Comparison of ENCODE assay signal across 8 cellular contexts in the genomic region with DNA sequence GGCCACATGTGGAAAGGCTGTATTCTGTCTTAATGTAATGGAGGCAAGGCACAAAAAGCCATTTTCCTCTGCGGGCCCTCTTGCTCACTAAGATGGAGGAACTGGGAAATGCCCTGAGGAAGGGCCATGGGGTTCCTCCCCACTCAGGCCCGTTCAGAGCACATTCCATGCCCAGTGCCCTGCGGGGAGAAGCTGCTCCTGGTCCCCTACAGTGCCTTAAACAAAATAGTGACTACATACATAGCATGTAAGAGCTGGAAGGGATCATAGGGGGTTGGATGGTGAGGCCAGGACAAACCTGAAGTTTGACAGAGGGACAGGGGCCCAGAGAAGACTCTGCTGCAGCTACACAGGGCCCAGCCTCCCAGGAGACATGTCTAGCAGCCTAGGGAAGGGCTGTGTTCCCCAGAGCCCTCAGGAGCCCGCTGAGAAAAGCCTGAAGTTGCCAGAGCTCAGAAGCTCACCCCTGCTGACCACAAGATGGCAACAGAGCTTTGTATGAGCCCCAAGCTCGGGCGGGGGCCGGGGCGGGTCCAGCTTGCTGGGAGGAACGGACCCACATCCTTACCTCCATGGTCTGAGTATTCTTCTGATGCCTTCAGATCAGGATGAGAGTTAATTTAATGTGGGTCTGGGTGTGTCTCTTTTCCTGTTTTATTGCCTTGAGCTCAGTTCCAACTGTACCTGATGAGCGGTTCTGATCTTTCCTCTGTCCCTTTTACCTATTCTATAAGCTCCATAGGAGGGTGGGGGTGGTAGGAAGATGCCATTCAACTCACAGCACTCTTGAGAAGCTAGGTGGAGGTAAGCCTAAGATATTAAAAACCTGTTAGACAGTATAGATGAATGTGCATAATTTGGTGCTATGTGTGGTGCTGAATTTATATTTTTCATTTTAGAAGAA.
A peak's percentile ranks its signal among the peaks of the same experiment; 100 is the strongest.
DNase-seq lines count a peak whose midpoint lies in the region; ATAC-seq and TF ChIP-seq lines count a peak whose summit lies in the region.

No MANE protein-coding gene starts in this region.

- no peak overlapping the region for H3K4me3 Mint-ChIP-seq in brain

- H3K27me3 ChIP-seq in DOHH2 (ENCODE audit: control insufficient read depth, low read length) (peaks cover 11% of the 10 kb centered on the region; the same call in 1 of the 2 replicates), left lung (peaks cover 0 to 12% of the 10 kb centered on the region in 2 donors), transverse colon (peaks cover 5% of the 10 kb centered on the region)

- H3K79me2 ChIP-seq in DOHH2 (ENCODE audit: control insufficient read depth, low read length), result no peaks in the 10 kb centered on the region

- in situ Hi-C loops in transverse colon (cut with MboI; ENCODE audit: low pct_ligation_motif_present in 1 of 4, low pct_unique_long_range_greater_than_20kb in 1 of 4, low sequenced_read_pairs in 3 of 4), result loop anchor here in 1 of 4 donors (25.0 kb wide), 1 partner anchor 1282 kb away; no protein-coding TSS in a partner anchor

- H3K4me1 ChIP-seq in DOHH2 (ENCODE audit: control insufficient read depth, low read length) (no peaks in the 10 kb centered on the region), left lung (no peaks in the 10 kb centered on the region), transverse colon (peaks cover 0 to 6% (median 2%) of the 10 kb centered on the region in 4 donors)

- no peaks in the 10 kb centered on the region for H3K36me3 Mint-ChIP-seq in brain

- peaks cover 0 to 3% (median 0%) of the 10 kb centered on the region in 5 experiments for H3K9me3 Mint-ChIP-seq in brain

- H3K4me1 Mint-ChIP-seq in brain, result peaks cover 18% of the 10 kb centered on the region

- DNase-seq in HT1080 (ENCODE audit: low read depth) (peak; percentile 57), RPMI7951 (ENCODE audit: low read depth) (peak; percentile 71), left lung (peak in 1 of 2 donors; percentile 78), transverse colon (peak; percentile 30)

- TF ChIP-seq POLR2A in transverse colon (IDR thresholded peaks at IDR 0.05), result no peak

- H3K9me3 ChIP-seq in DOHH2 (ENCODE audit: control insufficient read depth, insufficient read depth, low read length) (no peaks in the 10 kb centered on the region), left lung (no peaks in the 10 kb centered on the region), transverse colon (no peaks in the 10 kb centered on the region)

- H3K27ac ChIP-seq in DOHH2 (ENCODE audit: low read depth, low read length) (no peak overlapping the region), left lung (no peak overlapping the region), transverse colon (no peak overlapping the region)

- H4K20me1 ChIP-seq in DOHH2 (ENCODE audit: control insufficient read depth, insufficient read depth, low read depth, low read length), result no peaks in the 10 kb centered on the region

- TF ChIP-seq CTCF in DOHH2 (IDR thresholded peaks at IDR 0.05; ENCODE audit: low read depth, low read length, poor library complexity, severe bottlenecking), result peak; percentile 35
- TF ChIP-seq CTCF in brain (conservative IDR thresholded peaks at IDR 0.05), result peak; percentile 55 to 72
- peak in 1 of 2 donors; percentile 27 for TF ChIP-seq CTCF in left lung (IDR thresholded peaks at IDR 0.05)
- TF ChIP-seq CTCF in transverse colon (IDR thresholded peaks at IDR 0.05), result peak in 4 of 5 experiments; percentile 13 to 30 (median 22)

- 14 to 29% methylated on average over 1 to 10 of the region's 10 CpGs for WGBS in transverse colon (ENCODE audit: low coverage in 1 of 2), 2 donors

- H3K9me2 ChIP-seq in DOHH2 (replicated peaks; ENCODE audit: control insufficient read depth, low read length), result no peaks in the 10 kb centered on the region

- H3K27me3 Mint-ChIP-seq in brain, result peaks cover 16% of the 10 kb centered on the region

- H3F3A ChIP-seq in DOHH2 (ENCODE audit: control insufficient read depth, insufficient read depth), result no peaks in the 10 kb centered on the region

- no peaks in the 10 kb centered on the region for H3K36me3 ChIP-seq in DOHH2 (ENCODE audit: control insufficient read depth, low read length)
- H3K36me3 ChIP-seq in left lung, result no peaks in the 10 kb centered on the region
- H3K36me3 ChIP-seq in transverse colon, result no peaks in the 10 kb centered on the region

- H3K4me3 ChIP-seq in DOHH2 (ENCODE audit: low read length) (no peak overlapping the region), left lung (no peak overlapping the region), transverse colon (no peak overlapping the region)

- intact Hi-C loops in left lung (cut with DNase I), result loop anchor here in 1 of 2 donors (10.0 kb wide), 1 partner anchor 1294 kb away; no protein-coding TSS in a partner anchor
- intact Hi-C loops in transverse colon (cut with DNase I; ENCODE audit: low total_unique reads), result no loop called here

- H3K4me2 ChIP-seq in DOHH2 (ENCODE audit: low read length), result no peak overlapping the region

- ATAC-seq in left lung (peak; percentile 63), HG02588 (IDR thresholded peaks at IDR 0.05; ENCODE audit: unreplicated experiment) (no peak), GM19463 (IDR thresholded peaks at IDR 0.05; ENCODE audit: unreplicated experiment) (no peak)

- H3K27ac Mint-ChIP-seq in brain, result peak overlapping the region in 1 of 5 experiments; percentile 46

- no peak for TF ChIP-seq EP300 in transverse colon (IDR thresholded peaks at IDR 0.05; ENCODE audit: low read depth)
